16 cellular contexts compared by ENCODE assay signal in the genomic region with DNA sequence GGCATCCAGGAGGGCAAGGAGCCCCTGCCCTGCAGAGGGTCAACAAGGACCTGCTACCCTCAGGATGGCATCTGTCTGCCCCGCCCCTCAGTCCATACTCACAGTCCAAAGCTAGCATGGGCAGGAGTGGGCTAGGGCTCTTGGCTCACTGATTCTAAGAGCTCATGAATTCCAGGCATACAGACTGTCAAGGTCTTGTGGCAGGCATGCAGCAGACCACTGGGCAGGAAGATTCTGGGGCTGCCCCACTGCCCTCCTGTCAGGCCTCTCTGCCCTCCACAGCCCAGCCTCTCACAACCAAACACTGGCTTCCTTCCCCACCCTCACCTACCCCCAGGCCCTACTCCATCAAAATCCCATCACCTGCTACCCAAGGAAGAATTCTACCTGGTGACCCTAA. TPM values are rescaled to one million over a fixed set of nuclear protein-coding genes. Genes with fewer than 3 reads are reported as not detected.
DNase-seq lines count a peak whose midpoint lies in the region; ATAC-seq and TF ChIP-seq lines count a peak whose summit lies in the region.
"Had no signal": no experiment of that assay in that cellular context is flagged by ENCODE, and none has a peak within 500 bp of the region (broad histone marks: within the 10 kb centered on the region; RNA-seq: fewer than 3 reads in every experiment).

No MANE protein-coding gene starts in this region.

- H3K4me3 ChIP-seq in neuronal stem cell (ENCODE audit: low read length in 2 of 2) (no peak overlapping the region), thyroid gland (replicated peaks in 1 of 3) (no peak overlapping the region)
- H3K4me3 ChIP-seq: BLaER1 treated with 17β-estradiol and CSF1 and Interleukin-3, amounts not matched to agents 10 nM and 100 nM; GM23338 had no signal

- H2AK5ac ChIP-seq in neuronal stem cell (ENCODE audit: low read depth, low read length), result no peak overlapping the region

- H3K27ac Mint-ChIP-seq in T-helper 17 cell, result no peak overlapping the region
- H3K27ac Mint-ChIP-seq: B cell; CD4-positive, CD25-positive, alpha-beta regulatory T cell; GM23338; HFFc6 had no signal

- TF ChIP-seq CTCF in thyroid gland (IDR thresholded peaks at IDR 0.05), result no peak

- no peak overlapping the region for H2AFZ ChIP-seq in neuronal stem cell (ENCODE audit: low read length)
- H2AFZ ChIP-seq: GM23338 had no signal

- H2BK15ac ChIP-seq in neuronal stem cell (ENCODE audit: low read length), result peak overlapping the region; percentile 24

- H3K27me3 Mint-ChIP-seq in T-helper 17 cell, result peaks cover 21% of the 10 kb centered on the region

- H2BK5ac ChIP-seq in neuronal stem cell (ENCODE audit: low read length), result peak overlapping the region; percentile 90

- H3K9me3 ChIP-seq in T-helper 17 cell (ENCODE audit: control insufficient read depth, low read length, poor library complexity, severe bottlenecking), result no peaks in the 10 kb centered on the region
- peaks cover 0 to 1% of the 10 kb centered on the region in 2 donors for H3K9me3 ChIP-seq in neuronal stem cell (replicated peaks in 1 of 2; ENCODE audit: control insufficient read depth in 2 of 2, insufficient read depth in 1 of 2, low read depth in 1 of 2, low read length in 2 of 2)
- no peaks in the 10 kb centered on the region for H3K9me3 ChIP-seq in thyroid gland
- H3K9me3 ChIP-seq: BLaER1 treated with 17β-estradiol and CSF1 and Interleukin-3, amounts not matched to agents 10 nM and 100 nM; Caco-2 had no signal

- peaks cover 3% of the 10 kb centered on the region for H3K36me3 Mint-ChIP-seq in T-helper 17 cell (ENCODE audit: low read depth)
- H3K36me3 Mint-ChIP-seq: CD4-positive, CD25-positive, alpha-beta regulatory T cell had no signal

- peaks cover 7% of the 10 kb centered on the region for H3K4me1 Mint-ChIP-seq in T-helper 17 cell

- peak; percentile 46 for DNase-seq in Right ventricle myocardium inferior (ENCODE audit: missing footprints)
- no peak for DNase-seq in left ventricle myocardium superior
- no peak for DNase-seq in T-helper 17 cell
- DNase-seq in neuronal stem cell (ENCODE audit: low spot score), result no peak
- DNase-seq in thyroid gland, result no peak
- DNase-seq: Caco-2; CD4-positive, CD25-positive, alpha-beta regulatory T cell; GDM1; H7; HFFc6 had no signal

- H3K23ac ChIP-seq in neuronal stem cell (ENCODE audit: low read depth, low read length, poor library complexity), result no peak overlapping the region

- H4K91ac ChIP-seq in neuronal stem cell (ENCODE audit: low read depth, low read length, poor library complexity), result peak overlapping the region; percentile 72

- whole genome bisulfite sequencing in neuronal stem cell (ENCODE audit: extremely low coverage in 2 of 2, insufficient read length in 2 of 2, insufficient replicate concordance in 1 of 2), 2 donors, result no CpG with 5 or more reads among the region's 1 CpG
- 100% methylated on average over 1 of the region's 1 CpG; no CpG with 5 or more reads in 1 of the 2 donors for WGBS in thyroid gland, 2 donors

- H3K4me1 ChIP-seq in neuronal stem cell (ENCODE audit: control insufficient read depth in 2 of 2, insufficient read depth in 1 of 2, low read depth in 1 of 2, low read length in 2 of 2) (peaks cover 0 to 9% of the 10 kb centered on the region in 2 donors), thyroid gland (peaks cover 26 to 32% of the 10 kb centered on the region in 2 donors)

- no peak overlapping the region for H3K9ac ChIP-seq in neuronal stem cell (ENCODE audit: low read depth, low read length, poor library complexity)
- H3K9ac ChIP-seq: BLaER1 treated with 17β-estradiol and CSF1 and Interleukin-3, amounts not matched to agents 10 nM and 100 nM had no signal

- H3K4me3 Mint-ChIP-seq in T-helper 17 cell, result peak overlapping the region; percentile 41
- H3K4me3 Mint-ChIP-seq: B cell, GM23338, HFFc6 had no signal

- H3K14ac ChIP-seq in neuronal stem cell (ENCODE audit: low read length), result no peak overlapping the region

- ATAC-seq in Right ventricle myocardium inferior (no peak), left ventricle myocardium superior (no peak), T-helper 17 cell (no peak), GM18520 (IDR thresholded peaks at IDR 0.05; ENCODE audit: unreplicated experiment) (no peak), HG02870 (IDR thresholded peaks at IDR 0.05; ENCODE audit: unreplicated experiment) (no peak)
- ATAC-seq: GM23338, HCT116 had no signal

- peak overlapping the region; percentile 71 for H3K18ac ChIP-seq in neuronal stem cell (ENCODE audit: low read length)

- TF ChIP-seq POLR2A in thyroid gland (IDR thresholded peaks at IDR 0.05), result no peak

- no peak overlapping the region for H3K4me2 ChIP-seq in neuronal stem cell (ENCODE audit: insufficient read depth, low read length, poor library complexity, severe bottlenecking)
- H3K4me2 ChIP-seq: BLaER1 treated with 17β-estradiol and CSF1 and Interleukin-3, amounts not matched to agents 10 nM and 100 nM; GM23338 had no signal

- H3K27ac ChIP-seq in neuronal stem cell (replicated peaks; ENCODE audit: low read length), result no peak overlapping the region
- peak overlapping the region; percentile 12 to 80 (median 68) for H3K27ac ChIP-seq in thyroid gland
- H3K27ac ChIP-seq: BLaER1 treated with 17β-estradiol and CSF1 and Interleukin-3, amounts not matched to agents 10 nM and 100 nM had no signal

- H3K4ac ChIP-seq in neuronal stem cell (ENCODE audit: low read length), result no peak overlapping the region

- H3K27me3 ChIP-seq in neuronal stem cell (ENCODE audit: control insufficient read depth in 3 of 3, insufficient read depth in 3 of 3, low read depth in 1 of 3, low read length in 3 of 3), result peaks cover 17 to 63% (median 46%) of the 10 kb centered on the region in 3 experiments
- no peaks in the 10 kb centered on the region for H3K27me3 ChIP-seq in thyroid gland

- H2BK12ac ChIP-seq in neuronal stem cell (ENCODE audit: low read length), result peak overlapping the region; percentile 58

- intact Hi-C loops in Right ventricle myocardium inferior (cut with DNase I), result no loop called here
- intact Hi-C loops in left ventricle myocardium superior (cut with micrococcal nuclease), result no loop called here
- intact Hi-C loops in thyroid gland (cut with DNase I), result no loop called here

- H3K36me3 ChIP-seq in neuronal stem cell (replicated peaks in 1 of 2; ENCODE audit: control insufficient read depth in 2 of 2, insufficient read depth in 2 of 2, low read length in 2 of 2) (no peaks in the 10 kb centered on the region), thyroid gland (no peaks in the 10 kb centered on the region)

- no peak overlapping the region for H4K8ac ChIP-seq in neuronal stem cell (ENCODE audit: low read depth, low read length)

- H3K79me1 ChIP-seq in neuronal stem cell (ENCODE audit: low read depth, low read length), result no peaks in the 10 kb centered on the region

- H2BK120ac ChIP-seq in neuronal stem cell (ENCODE audit: low read depth, low read length), result no peak overlapping the region

RNA-seq across cellular contexts. Expression of gene SLC4A11, which starts 5.6 kb away (rescaled TPM):
- total RNA-seq in Right ventricle myocardium inferior (0.14 TPM), left ventricle myocardium superior (0.82 TPM), T-helper 17 cell (1 to 10 TPM in 1 of 2 donors, under 1 TPM in 1; 0.37 to 1.3 TPM), thyroid gland (100 to 1,000 TPM in 2 of 4 donors, 10 to 100 TPM in 2; 26.3 to 133 (median 85.8) TPM)
- polyA plus RNA-seq in neuronal stem cell (2013, experiment 1 of 2), result 4.0 TPM
- 3.9 TPM for polyA plus RNA-seq in neuronal stem cell (2013, experiment 2 of 2)

RNA-seq across cellular contexts. Expression of gene ITPA, which starts 35.3 kb away (rescaled TPM):
- total RNA-seq in Right ventricle myocardium inferior (21.4 TPM), left ventricle myocardium superior (17.2 TPM), T-helper 17 cell (10 to 100 TPM; 39.5 to 41.4 TPM), thyroid gland (10 to 100 TPM; 58.3 to 81.3 (median 68.2) TPM)
- polyA plus RNA-seq in neuronal stem cell (2013, experiment 1 of 2), result 31.8 TPM
- 32.2 TPM for polyA plus RNA-seq in neuronal stem cell (2013, experiment 2 of 2)

RNA-seq across cellular contexts. Expression of gene DDRGK1, which starts 40.1 kb away (rescaled TPM):
- 36.5 TPM for total RNA-seq in Right ventricle myocardium inferior
- 37.2 TPM for total RNA-seq in left ventricle myocardium superior
- 10 to 100 TPM; 43.7 to 45.6 TPM for total RNA-seq in T-helper 17 cell
- polyA plus RNA-seq in neuronal stem cell (2013, experiment 1 of 2), result 29.3 TPM
- polyA plus RNA-seq in neuronal stem cell (2013, experiment 2 of 2), result 30.0 TPM
- total RNA-seq in thyroid gland, result 100 to 1,000 TPM in 3 of 4 donors, 10 to 100 TPM in 1; 95.5 to 136 (median 126) TPM

Comparison
In these comparisons a context has a peak if more than half of its experiments do, and no peak if none do; other contexts are left out.
1. RNA of gene SLC4A11, which starts 5.6 kb away (total RNA-seq): 26.3 to 133 TPM in thyroid gland; 0.37 to 1.3 TPM in T-helper 17 cell, 0.82 TPM in left ventricle myocardium superior (single experiment) and 0.14 TPM in Right ventricle myocardium inferior (single experiment); every median in the first group is over 10 times any median in the second.